Comparison of ENCODE assay signal across 1 cellular context in genomic region chr1:40315795-40316594, GRCh38.
A peak's percentile ranks its signal among the peaks of the same experiment; 100 is the strongest.
TF ChIP-seq lines count a peak whose summit lies in the region.

No MANE protein-coding gene starts in this region.

TF ChIP-seq in GM12878, 131 proteins besides CTCF, POLR2A, EP300 and RAD21:
- TF ChIP-seq SIN3A (IDR thresholded peaks at IDR 0.05; ENCODE audit: low read depth, low read length) (peak; percentile 22; the same call in 1 of the 2 replicates), CHD1 (IDR thresholded peaks at IDR 0.05; ENCODE audit: low read depth, low read length) (no peak), HDGF (IDR thresholded peaks at IDR 0.05) (0 out of 2 replicates have a peak, but pooled peaks have one; percentile 32), PAX5 (IDR thresholded peaks at IDR 0.05; ENCODE audit: borderline replicate concordance, low read depth, low read length) (0 out of 2 replicates have a peak, but pooled peaks have one; percentile 33), EED (IDR thresholded peaks at IDR 0.05; ENCODE audit: low read depth) (peak; percentile 14; the same call in 1 of the 2 replicates), IKZF1 (conservative IDR thresholded peaks at IDR 0.05) (peak; percentile 69; the same call in 1 of the 2 replicates), BRCA1 (IDR thresholded peaks at IDR 0.05; ENCODE audit: low read depth, low read length) (no peak)
- TF ChIP-seq, protein P1, sequence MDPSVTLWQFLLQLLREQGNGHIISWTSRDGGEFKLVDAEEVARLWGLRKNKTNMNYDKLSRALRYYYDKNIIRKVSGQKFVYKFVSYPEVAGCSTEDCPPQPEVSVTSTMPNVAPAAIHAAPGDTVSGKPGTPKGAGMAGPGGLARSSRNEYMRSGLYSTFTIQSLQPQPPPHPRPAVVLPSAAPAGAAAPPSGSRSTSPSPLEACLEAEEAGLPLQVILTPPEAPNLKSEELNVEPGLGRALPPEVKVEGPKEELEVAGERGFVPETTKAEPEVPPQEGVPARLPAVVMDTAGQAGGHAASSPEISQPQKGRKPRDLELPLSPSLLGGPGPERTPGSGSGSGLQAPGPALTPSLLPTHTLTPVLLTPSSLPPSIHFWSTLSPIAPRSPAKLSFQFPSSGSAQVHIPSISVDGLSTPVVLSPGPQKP (IDR thresholded peaks at IDR 0.05; ENCODE audit: low read depth, low read length) = no peak
- TF ChIP-seq, protein P2, sequence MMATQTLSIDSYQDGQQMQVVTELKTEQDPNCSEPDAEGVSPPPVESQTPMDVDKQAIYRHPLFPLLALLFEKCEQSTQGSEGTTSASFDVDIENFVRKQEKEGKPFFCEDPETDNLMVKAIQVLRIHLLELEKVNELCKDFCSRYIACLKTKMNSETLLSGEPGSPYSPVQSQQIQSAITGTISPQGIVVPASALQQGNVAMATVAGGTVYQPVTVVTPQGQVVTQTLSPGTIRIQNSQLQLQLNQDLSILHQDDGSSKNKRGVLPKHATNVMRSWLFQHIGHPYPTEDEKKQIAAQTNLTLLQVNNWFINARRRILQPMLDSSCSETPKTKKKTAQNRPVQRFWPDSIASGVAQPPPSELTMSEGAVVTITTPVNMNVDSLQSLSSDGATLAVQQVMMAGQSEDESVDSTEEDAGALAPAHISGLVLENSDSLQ (IDR thresholded peaks at IDR 0.05) = 0 out of 2 replicates have a peak, but pooled peaks have one; percentile 32
TF ChIP-seq in GM12878: peak in this region for 6.
